ENCODE assay signal across 17 cellular contexts in the genomic region with DNA sequence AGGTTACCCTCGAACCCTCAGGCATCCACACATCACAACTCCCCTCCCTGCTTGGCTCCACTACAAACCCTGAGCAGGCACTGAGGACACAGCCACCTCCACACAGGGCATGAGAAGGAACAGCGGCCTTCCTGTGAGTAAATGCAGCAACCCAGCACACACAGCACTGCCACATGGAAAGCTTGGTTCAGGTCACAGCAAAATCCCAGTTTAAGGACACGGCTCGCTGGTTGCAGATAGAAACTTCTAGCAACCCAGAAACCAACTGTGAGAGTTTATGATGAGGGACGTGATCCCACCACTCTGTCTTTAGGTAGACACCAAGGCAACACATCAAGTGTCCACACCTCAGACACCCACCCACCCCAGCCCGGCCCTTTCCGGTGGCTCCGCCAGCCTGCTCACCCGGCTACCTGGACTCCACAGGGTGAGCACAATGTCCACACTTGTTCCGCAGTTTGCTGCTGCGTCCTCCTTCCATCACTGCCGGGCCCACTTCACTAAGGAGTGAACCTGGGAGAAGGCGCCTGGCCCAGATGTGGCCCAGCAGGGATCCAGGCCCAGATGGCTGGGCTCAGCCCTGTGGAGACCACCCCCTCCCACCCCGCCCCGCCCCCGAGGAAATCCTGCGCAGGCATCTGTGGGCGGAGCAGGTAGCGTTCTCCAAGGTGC. TPM values are rescaled to one million over a fixed set of nuclear protein-coding genes. Genes with fewer than 3 reads are reported as not detected.
"Had no signal": no experiment of that assay in that cellular context is flagged by ENCODE, and none has a peak within 500 bp of the region (broad histone marks: within the 10 kb centered on the region; RNA-seq: fewer than 3 reads in every experiment).

No MANE protein-coding gene starts in this region.

- H3K4me2 ChIP-seq: hepatocyte had no signal

- H3K4me3 ChIP-seq: hepatocyte, skin epidermis, thyroid gland had no signal

- H3K4me3 Mint-ChIP-seq: activated CD4-positive, alpha-beta T cell treated with anti-CD3 and anti-CD28 coated beads, Interleukin-2, amount 10 ng/mL, durations not matched to agents 24 days and 14 days; activated naive CD4-positive, alpha-beta T cell treated with anti-CD3 and anti-CD28 coated beads for 36 hours; activated T-helper 17 cell treated with anti-CD3 and anti-CD28 coated beads, Interleukin-2, amount 50 U/mL, for 72 hours; central memory CD8-positive, alpha-beta T cell; dendritic cell treated with granulocyte-macrophage colony-stimulating factor and Interleukin-4, amounts not matched to agents 40 ng/mL and 50 ng/mL, for 4 days; effector memory CD8-positive, alpha-beta T cell had no signal

- ATAC-seq: activated T-helper 17 cell treated with anti-CD3 and anti-CD28 coated beads, Interleukin-2, amount 50 U/mL, for 72 hours; effector memory CD8-positive, alpha-beta T cell had no signal

- H3K27me3 Mint-ChIP-seq: activated CD4-positive, alpha-beta T cell treated with anti-CD3 and anti-CD28 coated beads, Interleukin-2, amount 10 ng/mL, durations not matched to agents 24 days and 14 days; activated T-helper 17 cell treated with anti-CD3 and anti-CD28 coated beads, Interleukin-2, amount 50 U/mL, for 72 hours; central memory CD8-positive, alpha-beta T cell; dendritic cell treated with granulocyte-macrophage colony-stimulating factor and Interleukin-4, amounts not matched to agents 40 ng/mL and 50 ng/mL, for 4 days; effector memory CD8-positive, alpha-beta T cell had no signal

- H3K4me1 Mint-ChIP-seq: activated T-helper 17 cell treated with anti-CD3 and anti-CD28 coated beads, Interleukin-2, amount 50 U/mL, for 72 hours had no signal

- H3K27me3 ChIP-seq: hepatocyte, thyroid gland had no signal

- H3K9me3 Mint-ChIP-seq: activated CD4-positive, alpha-beta T cell treated with anti-CD3 and anti-CD28 coated beads, Interleukin-2, amount 10 ng/mL, durations not matched to agents 24 days and 14 days; activated naive CD4-positive, alpha-beta T cell treated with anti-CD3 and anti-CD28 coated beads for 36 hours; activated T-helper 17 cell treated with anti-CD3 and anti-CD28 coated beads, Interleukin-2, amount 50 U/mL, for 72 hours; central memory CD8-positive, alpha-beta T cell; dendritic cell treated with granulocyte-macrophage colony-stimulating factor and Interleukin-4, amounts not matched to agents 40 ng/mL and 50 ng/mL, for 4 days; effector memory CD8-positive, alpha-beta T cell had no signal

- H2AFZ ChIP-seq: hepatocyte, parathyroid adenoma had no signal

- H3K27ac Mint-ChIP-seq: activated CD4-positive, alpha-beta T cell treated with anti-CD3 and anti-CD28 coated beads, Interleukin-2, amount 10 ng/mL, durations not matched to agents 24 days and 14 days; activated naive CD4-positive, alpha-beta T cell treated with anti-CD3 and anti-CD28 coated beads for 36 hours; activated T-helper 17 cell treated with anti-CD3 and anti-CD28 coated beads, Interleukin-2, amount 50 U/mL, for 72 hours; dendritic cell treated with granulocyte-macrophage colony-stimulating factor and Interleukin-4, amounts not matched to agents 40 ng/mL and 50 ng/mL, for 4 days; effector memory CD8-positive, alpha-beta T cell had no signal

- DNase-seq: activated CD4-positive, alpha-beta T cell treated with anti-CD3 and anti-CD28 coated beads, Interleukin-2, amount 10 ng/mL, durations not matched to agents 24 days and 14 days; activated CD8-positive, alpha-beta memory T cell treated with anti-CD3 and anti-CD28 coated beads for 24 hours; activated naive CD4-positive, alpha-beta T cell treated with anti-CD3 and anti-CD28 coated beads for 36 hours; activated T-cell treated with anti-CD3 and anti-CD28 coated beads for 4 hours; effector memory CD8-positive, alpha-beta T cell; kidney glomerular epithelial cell; retina; T-helper 1 cell; thyroid gland had no signal

- H3K9me3 ChIP-seq: thyroid gland had no signal

- FAIRE-seq: urothelium cell line had no signal

- H3K27ac ChIP-seq: hepatocyte, parathyroid adenoma, skin epidermis, thyroid gland had no signal

- H3K9ac ChIP-seq: parathyroid adenoma had no signal

- H3K4me1 ChIP-seq: parathyroid adenoma had no signal

RNA-seq across cellular contexts. Expression of a gene that starts 57.5 kb away (rescaled TPM):
- polyA plus RNA-seq: neural cell had no signal
